Comparison of ENCODE assay signal across 13 cellular contexts in genomic region chr22:22791438-22792181, GRCh38.
"Had no signal": no experiment of that assay in that cellular context is flagged by ENCODE, and none has a peak within 500 bp of the region (broad histone marks: within the 10 kb centered on the region; RNA-seq: fewer than 3 reads in every experiment).

No MANE protein-coding gene starts in this region.

- H3K4me1 ChIP-seq: gastrocnemius medialis, parathyroid adenoma had no signal

- H3K27ac ChIP-seq: gastrocnemius medialis, parathyroid adenoma had no signal

- H3K4me3 ChIP-seq: gastrocnemius medialis, heart left ventricle, lung had no signal

- H3K4me1 Mint-ChIP-seq: stimulated activated memory B cell treated with anti-CD40 and anti-IgM and Interleukin-4, amounts not matched to agents 10 μg/mL and 1 μg/mL and 100 μg/mL, for 72 hours had no signal

- H3K9me3 ChIP-seq: gastrocnemius medialis, heart left ventricle had no signal

- H3K9me3 Mint-ChIP-seq: endodermal cell; stimulated activated memory B cell treated with anti-CD40 and anti-IgM and Interleukin-4, amounts not matched to agents 10 μg/mL and 1 μg/mL and 100 μg/mL, for 72 hours had no signal

- H3K36me3 Mint-ChIP-seq: stimulated activated memory B cell treated with anti-CD40 and anti-IgM and Interleukin-4, amounts not matched to agents 10 μg/mL and 1 μg/mL and 100 μg/mL, for 72 hours had no signal

- H3K36me3 ChIP-seq: gastrocnemius medialis, heart left ventricle had no signal

- H3K27ac Mint-ChIP-seq: endodermal cell; stimulated activated memory B cell treated with anti-CD40 and anti-IgM and Interleukin-4, amounts not matched to agents 10 μg/mL and 1 μg/mL and 100 μg/mL, for 72 hours had no signal

- DNase-seq: activated CD4-positive, alpha-beta T cell treated with anti-CD3 and anti-CD28 coated beads, Interleukin-2, amount 50 U/mL, for 48 hours; activated CD4-positive, CD25-positive, alpha-beta regulatory T cell treated with anti-CD3 and anti-CD28 coated beads, Interleukin-2, amount 50 U/mL, for 72 hours; activated naive CD4-positive, alpha-beta T cell treated with Interleukin-2 at 50 U/mL for 16 hours; endodermal cell; gastrocnemius medialis; heart left ventricle; left colon; midbrain; stimulated activated CD4-positive, alpha-beta T cell treated with anti-CD3 and anti-CD28 coated beads, Interleukin-1b, Interleukin-23, amount 100 ng/mL, for 48 hours; T-helper 1 cell had no signal

- ATAC-seq: gastrocnemius medialis; heart left ventricle; left colon; stimulated activated memory B cell treated with anti-CD40 and anti-IgM and Interleukin-4, amounts not matched to agents 10 μg/mL and 1 μg/mL and 100 μg/mL, for 72 hours had no signal

- H3K4me3 Mint-ChIP-seq: endodermal cell; stimulated activated memory B cell treated with anti-CD40 and anti-IgM and Interleukin-4, amounts not matched to agents 10 μg/mL and 1 μg/mL and 100 μg/mL, for 72 hours had no signal
